In the genomic region with DNA sequence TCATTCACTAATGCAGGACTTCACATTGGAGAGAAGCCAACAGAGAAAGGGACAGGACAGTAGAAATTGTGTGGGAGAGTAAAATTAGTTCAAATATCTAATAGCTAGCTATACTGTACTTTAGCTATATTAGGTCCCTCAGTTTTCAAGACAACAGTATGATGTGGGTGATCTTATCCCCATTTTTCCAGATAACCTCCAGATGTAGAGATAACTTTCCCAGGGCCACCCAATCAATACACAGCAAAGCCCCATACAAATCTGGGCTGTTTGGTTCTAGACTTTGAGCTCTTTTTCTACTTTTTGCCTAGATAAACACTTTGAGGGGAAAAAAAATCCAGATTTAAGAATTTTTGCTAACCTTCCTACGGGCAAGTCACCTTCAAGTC, we compare ENCODE assay signal across 8 cellular contexts. TPM values are rescaled to one million over a fixed set of nuclear protein-coding genes. Genes with fewer than 3 reads are reported as not detected.
A peak's percentile ranks its signal among the peaks of the same experiment; 100 is the strongest.
DNase-seq lines count a peak whose midpoint lies in the region; ATAC-seq and TF ChIP-seq lines count a peak whose summit lies in the region.

No MANE protein-coding gene starts in this region.

- peaks cover 5% of the 10 kb centered on the region for H3K9me3 Mint-ChIP-seq in neural crest cell

- H3K9me3 ChIP-seq in BLaER1 treated with 17β-estradiol and CSF1 and Interleukin-3, amounts not matched to agents 10 nM and 100 nM (replicated peaks in 1 of 11), result peaks cover 7 to 14% (median 10%) of the 10 kb centered on the region in 11 experiments; a peak in 17 of 22 replicates
- peaks cover 0 to 8% of the 10 kb centered on the region in 2 donors for H3K9me3 ChIP-seq in duodenal mucosa (ENCODE audit: control insufficient read depth in 1 of 2, low read length in 2 of 2)

- peak overlapping the region; percentile 67 to 90 (median 81) for H3K4me2 ChIP-seq in BLaER1 treated with 17β-estradiol and CSF1 and Interleukin-3, amounts not matched to agents 10 nM and 100 nM

- H3K36me3 ChIP-seq in BLaER1 treated with 17β-estradiol and CSF1 and Interleukin-3, amounts not matched to agents 10 nM and 100 nM, result peaks cover 0 to 25% (median 7%) of the 10 kb centered on the region in 11 experiments; a peak in 15 of 22 replicates
- H3K36me3 ChIP-seq in duodenal mucosa (ENCODE audit: control insufficient read depth in 1 of 2, insufficient read depth in 2 of 2, low read length in 2 of 2), result peaks cover 0 to 15% of the 10 kb centered on the region in 2 donors

- peaks cover 19 to 42% (median 35%) of the 10 kb centered on the region in 10 experiments for H3K4me1 ChIP-seq in BLaER1 treated with 17β-estradiol and CSF1 and Interleukin-3, amounts not matched to agents 10 nM and 100 nM
- H3K4me1 ChIP-seq in duodenal mucosa (ENCODE audit: control insufficient read depth in 1 of 2, insufficient read depth in 2 of 2, low read length in 2 of 2), result peaks cover 11 to 25% of the 10 kb centered on the region in 2 donors

- TF ChIP-seq CTCF in LNCaP clone FGC (IDR thresholded peaks at IDR 0.05; ENCODE audit: control insufficient read depth, extremely low read depth, insufficient read depth) (no peak), neural crest cell (conservative IDR thresholded peaks at IDR 0.05) (no peak)

- DNase-seq in LNCaP clone FGC (ENCODE audit: low read depth) (no peak), neural crest cell (ENCODE audit: low read depth, low spot score) (no peak), amygdala (lab: John Stamatoyannopoulos, UW) (no peak)

- H3K4me3 ChIP-seq in BLaER1 treated with 17β-estradiol and CSF1 and Interleukin-3, amounts not matched to agents 10 nM and 100 nM, result peak overlapping the region; percentile 57 to 70 (median 64)
- H3K4me3 ChIP-seq in LNCaP clone FGC (ENCODE audit: low read depth, low read length), result peak overlapping the region; percentile 85
- peak overlapping the region; percentile 90 to 93 for H3K4me3 ChIP-seq in duodenal mucosa (ENCODE audit: low read depth in 1 of 2, low read length in 2 of 2)

- peaks cover 30% of the 10 kb centered on the region for H3K4me1 Mint-ChIP-seq in neural crest cell

- H3K36me3 Mint-ChIP-seq in neural crest cell (ENCODE audit: low read depth), result peaks cover 3% of the 10 kb centered on the region

- no peaks in the 10 kb centered on the region for H4K20me1 ChIP-seq in BLaER1 treated with 17β-estradiol and CSF1 and Interleukin-3, amounts not matched to agents 10 nM and 100 nM

- H3K27ac ChIP-seq in BLaER1 treated with 17β-estradiol and CSF1 and Interleukin-3, amounts not matched to agents 10 nM and 100 nM, result peak overlapping the region in 10 of 11 experiments; percentile 72 to 96 (median 92); a peak in 19 of 22 replicates
- H3K27ac ChIP-seq in duodenal mucosa (ENCODE audit: low read depth, low read length), result no peak overlapping the region

- no peaks in the 10 kb centered on the region for H3K27me3 ChIP-seq in BLaER1 treated with 17β-estradiol and CSF1 and Interleukin-3, amounts not matched to agents 10 nM and 100 nM
- no peaks in the 10 kb centered on the region for H3K27me3 ChIP-seq in duodenal mucosa (ENCODE audit: control insufficient read depth in 1 of 2, insufficient read depth in 2 of 2, low read length in 2 of 2)

- H3K27me3 Mint-ChIP-seq in neural crest cell (ENCODE audit: low read depth), result peaks cover 25% of the 10 kb centered on the region

- no peak overlapping the region for H3K27ac Mint-ChIP-seq in neural crest cell (ENCODE audit: unreplicated experiment)

- peak overlapping the region; percentile 94 for H3K4me3 Mint-ChIP-seq in neural crest cell

- peak overlapping the region in 8 of 11 experiments; percentile 81 to 86 (median 84); a peak in 13 of 22 replicates for H3K9ac ChIP-seq in BLaER1 treated with 17β-estradiol and CSF1 and Interleukin-3, amounts not matched to agents 10 nM and 100 nM
- peak overlapping the region; percentile 88 to 95 for H3K9ac ChIP-seq in duodenal mucosa (ENCODE audit: low read depth in 1 of 2, low read length in 2 of 2)

- ATAC-seq in HG02973 (IDR thresholded peaks at IDR 0.05; ENCODE audit: unreplicated experiment), result no peak
- no peak for ATAC-seq in GM19397 (IDR thresholded peaks at IDR 0.05; ENCODE audit: unreplicated experiment)
- ATAC-seq in GM18909 (IDR thresholded peaks at IDR 0.05; ENCODE audit: poor library complexity, unreplicated experiment), result no peak

RNA-seq across cellular contexts. Expression of a gene that starts 0.5 kb away (rescaled TPM):
- 41.0 and 41.1 TPM in 2 replicates for total RNA-seq in neural crest cell

RNA-seq across cellular contexts. Expression of a gene that starts 56.3 kb away (rescaled TPM):
- 20.4 and 21.6 TPM in 2 replicates for total RNA-seq in neural crest cell
